Comparison of ENCODE assay signal across 8 cellular contexts in the genomic region with DNA sequence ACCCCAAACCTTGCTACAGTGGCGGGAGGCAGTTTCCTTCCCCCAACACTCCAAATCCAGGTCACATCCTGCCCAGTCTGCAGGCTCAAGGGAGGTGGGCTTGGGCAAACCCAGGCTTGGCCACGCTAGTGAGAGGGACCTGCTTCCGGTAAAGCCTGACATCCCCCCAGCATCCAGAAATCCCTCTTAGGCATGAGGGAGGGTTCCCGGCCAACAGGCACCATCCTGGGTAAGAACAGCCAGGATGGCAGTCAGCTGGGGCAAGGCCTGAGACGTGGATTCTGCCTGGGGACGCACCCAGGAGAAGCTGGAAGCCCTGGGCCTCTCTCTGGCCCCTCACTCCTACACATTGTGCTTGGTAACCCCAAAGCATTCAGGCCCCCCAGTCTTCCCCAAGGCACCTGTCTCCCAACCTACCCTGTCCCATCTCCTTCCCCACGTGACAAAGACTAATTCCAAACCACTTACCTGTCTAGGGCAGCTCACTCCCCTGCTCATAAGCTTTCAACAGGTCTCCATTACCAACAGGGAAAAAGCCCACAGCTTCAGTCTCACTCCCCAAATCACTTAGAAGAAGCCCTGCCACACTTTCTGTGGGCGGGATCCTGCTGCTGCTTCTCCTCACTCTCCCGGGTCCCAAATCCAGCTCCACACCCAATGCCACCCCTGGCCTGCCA. TPM values are rescaled to one million over a fixed set of nuclear protein-coding genes. Genes with fewer than 3 reads are reported as not detected.
DNase-seq lines count a peak whose midpoint lies in the region; ATAC-seq, FAIRE-seq and TF ChIP-seq lines count a peak whose summit lies in the region.

No MANE protein-coding gene starts in this region.

- H3K36me3 ChIP-seq in CD4-positive, alpha-beta memory T cell (ENCODE audit: insufficient read depth, low read length) = no peaks in the 10 kb centered on the region
- H3K36me3 ChIP-seq in effector memory CD4-positive, alpha-beta T cell (ENCODE audit: control insufficient read depth, insufficient read depth, low read length) = no peaks in the 10 kb centered on the region

- H3K9me3 Mint-ChIP-seq in CD4-positive, alpha-beta memory T cell = no peaks in the 10 kb centered on the region
- H3K9me3 Mint-ChIP-seq in osteocyte (ENCODE audit: unreplicated experiment) = no peaks in the 10 kb centered on the region

- no peak for TF ChIP-seq CTCF in osteocyte (IDR thresholded peaks at IDR 0.05)

- H3K27ac ChIP-seq in CD4-positive, alpha-beta memory T cell (ENCODE audit: low read depth, low read length) = peak overlapping the region; percentile 82
- peak overlapping the region; percentile 82 for H3K27ac ChIP-seq in effector memory CD4-positive, alpha-beta T cell (ENCODE audit: insufficient read depth, low read length, poor library complexity, severe bottlenecking)

- H3K9me3 ChIP-seq in CD4-positive, alpha-beta memory T cell (ENCODE audit: control insufficient read depth in 1 of 2, low read length in 2 of 2) = no peaks in the 10 kb centered on the region
- no peaks in the 10 kb centered on the region for H3K9me3 ChIP-seq in effector memory CD4-positive, alpha-beta T cell (ENCODE audit: control insufficient read depth, low read length)

- no peak for FAIRE-seq in GM19239 (lab: Jason Lieb, UNC)

- H3K4me3 Mint-ChIP-seq in CD4-positive, alpha-beta memory T cell = peak overlapping the region; percentile 76 to 89 (median 85)
- H3K4me3 Mint-ChIP-seq in osteocyte (ENCODE audit: unreplicated experiment) = peak overlapping the region; percentile 84

- H3K27me3 Mint-ChIP-seq in CD4-positive, alpha-beta memory T cell = no peaks in the 10 kb centered on the region
- no peaks in the 10 kb centered on the region for H3K27me3 Mint-ChIP-seq in osteocyte (ENCODE audit: unreplicated experiment)

- no peak for DNase-seq in CD4-positive, alpha-beta memory T cell
- DNase-seq in NCI-H69 (lab: John Stamatoyannopoulos, UW) = peak; percentile 57
- no peak for DNase-seq in effector memory CD4-positive, alpha-beta T cell
- no peak for DNase-seq in osteocyte (ENCODE audit: extremely low spot score, unreplicated experiment)
- DNase-seq in GM19239 (ENCODE audit: insufficient read length, low spot score) = no peak
- no peak for DNase-seq in NCI-H345 (lab: John Stamatoyannopoulos, UW)
- DNase-seq in globus pallidus (ENCODE audit: low spot score) = no peak

- POLR2A ChIA-PET in CD4-positive, alpha-beta memory T cell (lab: Charles Lee; ENCODE audit: partially characterized antibody) = interaction anchor here (0.5 to 9.7 kb wide), 23 partner anchors 10 to 448 kb away, joined by 3 to 122 read pairs (median 5); partner anchors contain the start of genes CBFA2T2, CDK5RAP1, EIF2S2 and NECAB3

- H3K4me1 ChIP-seq in CD4-positive, alpha-beta memory T cell (ENCODE audit: insufficient read depth, low read length) = peaks cover 41% of the 10 kb centered on the region
- peaks cover 40% of the 10 kb centered on the region for H3K4me1 ChIP-seq in effector memory CD4-positive, alpha-beta T cell (ENCODE audit: control insufficient read depth, insufficient read depth, low read length, poor library complexity, severe bottlenecking)

- H3K27me3 ChIP-seq in CD4-positive, alpha-beta memory T cell (ENCODE audit: insufficient read depth, low read length) = no peaks in the 10 kb centered on the region
- no peaks in the 10 kb centered on the region for H3K27me3 ChIP-seq in effector memory CD4-positive, alpha-beta T cell (replicated peaks; ENCODE audit: control insufficient read depth, insufficient read depth, low read length, poor library complexity, severe bottlenecking)

- H3K4me1 Mint-ChIP-seq in CD4-positive, alpha-beta memory T cell = peaks cover 19 to 58% (median 34%) of the 10 kb centered on the region in 4 donors
- H3K4me1 Mint-ChIP-seq in osteocyte (ENCODE audit: unreplicated experiment) = peaks cover 20% of the 10 kb centered on the region

- H3K27ac Mint-ChIP-seq in CD4-positive, alpha-beta memory T cell = peak overlapping the region; percentile 89 to 97 (median 96)
- H3K27ac Mint-ChIP-seq in osteocyte (ENCODE audit: unreplicated experiment) = peak overlapping the region; percentile 83

- intact Hi-C loops in CD4-positive, alpha-beta memory T cell (cut with micrococcal nuclease) = no loop called here

- H3K4me3 ChIP-seq in CD4-positive, alpha-beta memory T cell (ENCODE audit: low read length in 2 of 2) = peak overlapping the region; percentile 52 to 87
- H3K4me3 ChIP-seq in effector memory CD4-positive, alpha-beta T cell (ENCODE audit: insufficient read depth, low read depth, low read length, poor library complexity, severe bottlenecking) = peak overlapping the region; percentile 74

- CTCF ChIA-PET in CD4-positive, alpha-beta memory T cell (lab: Charles Lee; ENCODE audit: partially characterized antibody) = interaction anchor here (0.7 to 8.6 kb wide), 7 partner anchors 10 to 210 kb away, joined by 3 to 88 read pairs (median 6); partner anchors contain the start of gene CBFA2T2

- H3K36me3 Mint-ChIP-seq in CD4-positive, alpha-beta memory T cell = peaks cover 0 to 3% of the 10 kb centered on the region in 2 donors
- no peaks in the 10 kb centered on the region for H3K36me3 Mint-ChIP-seq in osteocyte (ENCODE audit: unreplicated experiment)

- no peak for ATAC-seq in HG03354 (IDR thresholded peaks at IDR 0.05; ENCODE audit: poor library complexity, severe bottlenecking, unreplicated experiment)

RNA-seq across cellular contexts. Expression of gene C20orf144, which starts 2.1 kb away (rescaled TPM):
- under 1 TPM; 0.61 TPM for total RNA-seq in CD4-positive, alpha-beta memory T cell
- not detected for polyA plus RNA-seq in CD4-positive, alpha-beta memory T cell
- total RNA-seq in osteocyte = 0.13 and 0.37 TPM in 2 replicates

RNA-seq across cellular contexts. Expression of gene ACTL10, which starts 2.5 kb away (rescaled TPM):
- total RNA-seq in CD4-positive, alpha-beta memory T cell = 1 to 10 TPM; 5.5 to 6.0 TPM
- polyA plus RNA-seq in CD4-positive, alpha-beta memory T cell = 1 to 10 TPM; 1.7 to 5.3 TPM
- total RNA-seq in osteocyte = 0.52 and 0.54 TPM in 2 replicates

RNA-seq across cellular contexts. Expression of gene NECAB3, which starts 10.0 kb away (rescaled TPM):
- total RNA-seq in CD4-positive, alpha-beta memory T cell = 10 to 100 TPM; 23.3 to 23.4 TPM
- 1 to 10 TPM; 2.0 to 2.5 TPM for polyA plus RNA-seq in CD4-positive, alpha-beta memory T cell
- total RNA-seq in osteocyte = 29.1 and 30.0 TPM in 2 replicates

RNA-seq across cellular contexts. Expression of gene E2F1, which starts 22.0 kb away (rescaled TPM):
- 1 to 10 TPM; 2.2 to 2.6 TPM for total RNA-seq in CD4-positive, alpha-beta memory T cell
- under 1 TPM; 0.46 to 0.89 TPM for polyA plus RNA-seq in CD4-positive, alpha-beta memory T cell
- total RNA-seq in osteocyte = 5.6 and 6.3 TPM in 2 replicates

RNA-seq across cellular contexts. Expression of gene PXMP4, which starts 55.9 kb away (rescaled TPM):
- 10 to 100 TPM; 15.7 to 16.3 TPM for total RNA-seq in CD4-positive, alpha-beta memory T cell
- polyA plus RNA-seq in CD4-positive, alpha-beta memory T cell = 10 to 100 TPM in 1 of 2 donors, 1 to 10 TPM in 1; 6.3 to 16.4 TPM
- 2.1 and 3.4 TPM in 2 replicates for total RNA-seq in osteocyte
